ENCODE assay signal across 14 cellular contexts in the genomic region with DNA sequence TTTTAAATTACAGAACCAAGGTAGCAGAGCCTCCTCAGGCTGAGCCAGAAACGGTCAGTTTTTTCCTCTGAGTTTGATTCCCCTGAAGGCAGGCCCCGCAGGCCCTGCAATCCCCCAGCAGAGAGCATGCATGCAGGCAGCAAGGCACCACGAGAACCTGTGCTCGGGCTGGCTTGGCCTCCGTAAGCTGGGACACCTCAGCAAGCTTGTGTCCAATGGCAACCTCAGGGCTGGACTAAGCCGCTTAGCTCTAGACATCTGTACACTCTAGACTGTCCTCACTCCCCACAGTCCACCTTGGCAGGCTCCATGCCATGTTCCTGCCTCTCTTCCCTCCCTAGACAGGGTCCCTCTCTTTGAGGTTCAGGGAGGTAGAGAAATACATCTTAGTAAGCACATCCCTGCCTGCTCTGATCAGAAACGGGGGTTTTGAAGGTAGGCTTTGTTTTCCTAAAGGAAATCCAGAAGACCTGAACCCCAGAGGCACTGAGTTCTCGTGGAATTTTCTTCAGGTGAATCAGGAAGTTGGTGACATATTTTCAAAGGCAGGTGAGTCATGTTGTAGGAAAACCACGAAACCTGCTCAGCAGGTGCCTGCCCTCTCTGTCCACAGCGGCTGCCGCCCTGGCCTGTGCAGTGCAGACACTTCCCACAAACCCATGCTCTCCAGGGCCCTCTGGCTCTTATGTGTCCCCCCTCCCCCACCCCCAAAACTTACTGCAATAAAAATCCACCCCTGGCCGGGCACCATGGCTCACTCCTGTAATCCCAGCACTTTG. TPM values are rescaled to one million over a fixed set of nuclear protein-coding genes. Genes with fewer than 3 reads are reported as not detected.
DNase-seq lines count a peak whose midpoint lies in the region; ATAC-seq, FAIRE-seq and TF ChIP-seq lines count a peak whose summit lies in the region.
"Had no signal": no experiment of that assay in that cellular context is flagged by ENCODE, and none has a peak within 500 bp of the region (broad histone marks: within the 10 kb centered on the region; RNA-seq: fewer than 3 reads in every experiment).

No MANE protein-coding gene starts in this region.

- peaks cover 10 to 55% of the 10 kb centered on the region in 2 donors for H3K4me1 ChIP-seq in left lung

- H3K9me3 ChIP-seq in WERI-Rb-1 (ENCODE audit: severe bottlenecking) (no peaks in the 10 kb centered on the region), left lung (no peaks in the 10 kb centered on the region)

- TF ChIP-seq CTCF in WERI-Rb-1 (IDR thresholded peaks at IDR 0.05; ENCODE audit: low read depth, low read length) (no peak), left lung (IDR thresholded peaks at IDR 0.05) (no peak)

- no peaks in the 10 kb centered on the region for H3K27me3 ChIP-seq in WERI-Rb-1 (ENCODE audit: insufficient read depth, low read depth, severe bottlenecking)
- no peaks in the 10 kb centered on the region for H3K27me3 ChIP-seq in left lung

- H3K36me3 ChIP-seq in WERI-Rb-1 (no peaks in the 10 kb centered on the region), left lung (peaks cover 0 to 75% of the 10 kb centered on the region in 2 donors)

- H3K4me3 ChIP-seq in WERI-Rb-1 (ENCODE audit: low read depth, low read length) = no peak overlapping the region
- no peak overlapping the region for H3K4me3 ChIP-seq in left lung

- intact Hi-C loops in left lung (cut with DNase I) = no loop called here

- peak overlapping the region; percentile 76 for H3K27ac ChIP-seq in WERI-Rb-1
- peak overlapping the region; percentile 68 to 76 for H3K27ac ChIP-seq in left lung
- H3K27ac ChIP-seq: HL-60 had no signal

- TF ChIP-seq POLR2A in GM12892 (IDR thresholded peaks at IDR 0.05; ENCODE audit: low read depth, low read length) = no peak

- ATAC-seq in left lung (peak; percentile 89), HG02852 (IDR thresholded peaks at IDR 0.05; ENCODE audit: unreplicated experiment) (no peak), GM19328 (IDR thresholded peaks at IDR 0.05; ENCODE audit: unreplicated experiment) (no peak)
- ATAC-seq: activated naive CD4-positive, alpha-beta T cell treated with anti-CD3 and anti-CD28 coated beads, Interleukin-2, amount 50 U/mL, for 72 hours had no signal

- DNase-seq in A172 (ENCODE audit: low spot score) = peak; percentile 50
- DNase-seq in GM12892 (ENCODE audit: insufficient read length) = no peak
- peak; percentile 85 for DNase-seq in WERI-Rb-1
- peak in 1 of 2 donors; percentile 73 for DNase-seq in left lung
- DNase-seq in HTR-8/SVneo (ENCODE audit: insufficient read length, low spot score) = no peak
- no peak for DNase-seq in iPS-NIHi11 (ENCODE audit: low spot score)
- DNase-seq: NCI-H446 treated with DMSO at 0.1 percent for 48 hours had no signal

- FAIRE-seq in GM12892 (lab: Jason Lieb, UNC) (peak; percentile 17), HTR-8/SVneo (lab: Jason Lieb, UNC) (no peak)
- FAIRE-seq: GM18507, H54 had no signal

RNA-seq across cellular contexts. Expression of a gene that starts 6.9 kb away (rescaled TPM):
- 7.8 and 8.2 TPM in 2 replicates for total RNA-seq in A172 (2014; rRNA removed; shearing (Covaris generic))
- 18.7 TPM for polyA plus RNA-seq in GM12892 (2012; ENCODE audit: missing spikeins)
- 10 to 100 TPM; 77.4 to 98.5 TPM for total RNA-seq in left lung

RNA-seq across cellular contexts. Expression of a gene that starts 13.7 kb away (rescaled TPM):
- total RNA-seq in A172 (2014; rRNA removed; shearing (Covaris generic)) = not detected in 2 replicates
- polyA plus RNA-seq in GM12892 (2012; ENCODE audit: missing spikeins) = not detected
- total RNA-seq in left lung = under 1 TPM in 1 of 2 donors, not detected in 1; 0.61 TPM
- polyA plus RNA-seq: CD14-positive monocyte had no signal

RNA-seq across cellular contexts. Expression of a gene that starts 48.8 kb away (rescaled TPM):
- 73.2 and 73.8 TPM in 2 replicates for total RNA-seq in A172 (2014; rRNA removed; shearing (Covaris generic))
- polyA plus RNA-seq in GM12892 (2012; ENCODE audit: missing spikeins) = 48.3 TPM
- 10 to 100 TPM; 52.7 to 59.8 TPM for total RNA-seq in left lung

Comparison
In these comparisons a context has a peak if more than half of its experiments do, and no peak if none do; other contexts are left out.
1. DNase-seq: peak in A172 (single experiment) and WERI-Rb-1 (single experiment); none in GM12892 (single experiment), HTR-8/SVneo (single experiment) and iPS-NIHi11 (single experiment).